In the genomic region with DNA sequence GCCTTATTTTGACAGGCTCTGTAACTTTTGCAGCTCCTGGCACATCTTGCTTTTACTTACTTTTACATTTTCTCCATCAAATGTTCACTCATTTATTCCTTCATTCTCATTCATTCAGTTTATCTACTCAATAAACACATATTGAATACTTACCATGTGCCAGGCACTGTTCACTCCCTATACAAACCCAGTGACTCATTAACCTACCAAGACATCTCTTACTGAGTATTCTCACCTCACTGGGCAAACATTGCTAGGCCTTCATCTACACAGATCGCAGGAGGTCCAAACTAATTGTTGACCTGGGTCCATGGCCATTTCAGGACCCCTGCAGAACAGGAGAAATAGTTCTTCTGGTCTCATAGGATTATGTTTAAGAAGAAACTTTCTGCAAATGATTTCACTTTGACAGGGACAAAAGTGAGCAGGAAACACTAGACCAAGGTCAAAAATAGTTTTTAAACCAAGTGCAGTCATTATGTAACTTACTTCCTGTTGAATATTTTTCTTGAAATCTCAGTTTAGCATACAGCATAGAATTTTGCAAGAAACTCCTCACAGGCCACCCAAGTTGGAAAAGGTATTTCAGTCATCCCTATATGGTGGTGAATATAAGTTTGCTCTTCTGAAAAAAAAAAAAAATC, we compare ENCODE assay signal across 17 cellular contexts. TPM values are rescaled to one million over a fixed set of nuclear protein-coding genes. Genes with fewer than 3 reads are reported as not detected.
DNase-seq lines count a peak whose midpoint lies in the region; ATAC-seq and TF ChIP-seq lines count a peak whose summit lies in the region.
"Had no signal": no experiment of that assay in that cellular context is flagged by ENCODE, and none has a peak within 500 bp of the region (broad histone marks: within the 10 kb centered on the region; RNA-seq: fewer than 3 reads in every experiment).

No MANE protein-coding gene starts in this region.

- no peaks in the 10 kb centered on the region for H3F3A ChIP-seq in SU-DHL-6 (ENCODE audit: insufficient read depth)

- H3K79me2 ChIP-seq in SU-DHL-6 (ENCODE audit: insufficient read depth, low read length): no peaks in the 10 kb centered on the region

- H3K9me3 Mint-ChIP-seq in activated naive CD8-positive, alpha-beta T cell treated with anti-CD3 and anti-CD28 coated beads, Interleukin-2, amount 10 ng/mL, durations not matched to agents 7 days and 5 days: no peaks in the 10 kb centered on the region
- no peaks in the 10 kb centered on the region for H3K9me3 Mint-ChIP-seq in activated naive CD8-positive, alpha-beta T cell treated with anti-CD3 and anti-CD28 coated beads for 36 hours
- H3K9me3 Mint-ChIP-seq in T-helper 2 cell treated with Interferon-gamma antibody and Interleukin-4, amounts not matched to agents 5 μg/mL and 100 μg/mL, for 36 hours: no peaks in the 10 kb centered on the region

- H3K27me3 ChIP-seq in SU-DHL-6 (ENCODE audit: low read length) (no peaks in the 10 kb centered on the region), thyroid gland (no peaks in the 10 kb centered on the region)

- H3K4me3 ChIP-seq in SU-DHL-6 (ENCODE audit: insufficient read depth, low read length, poor library complexity, severe bottlenecking) (no peak overlapping the region), thyroid gland (replicated peaks in 1 of 3) (no peak overlapping the region)
- H3K4me3 ChIP-seq: PC-9 had no signal

- no peaks in the 10 kb centered on the region for H3K4me1 ChIP-seq in thyroid gland

- H3K27ac ChIP-seq in SU-DHL-6 (ENCODE audit: low read depth, low read length) (no peak overlapping the region), thyroid gland (peak overlapping the region; percentile 39 to 50 (median 43))
- H3K27ac ChIP-seq: PC-9 had no signal

- H4K20me1 ChIP-seq in SU-DHL-6 (ENCODE audit: low read depth, low read length): no peaks in the 10 kb centered on the region

- TF ChIP-seq CTCF in SU-DHL-6 (IDR thresholded peaks at IDR 0.05; ENCODE audit: insufficient read depth, low read length, poor library complexity, severe bottlenecking): no peak
- TF ChIP-seq CTCF in thyroid gland (IDR thresholded peaks at IDR 0.05): no peak

- H3K4me2 ChIP-seq in SU-DHL-6 (ENCODE audit: low read depth, low read length, poor library complexity, severe bottlenecking): peak overlapping the region; percentile 8
- H3K4me2 ChIP-seq: PC-9 had no signal

- no peak overlapping the region for H3K4me3 Mint-ChIP-seq in activated naive CD8-positive, alpha-beta T cell treated with anti-CD3 and anti-CD28 coated beads, Interleukin-2, amount 10 ng/mL, durations not matched to agents 7 days and 5 days
- H3K4me3 Mint-ChIP-seq in activated naive CD8-positive, alpha-beta T cell treated with anti-CD3 and anti-CD28 coated beads for 36 hours: no peak overlapping the region
- H3K4me3 Mint-ChIP-seq in T-helper 2 cell treated with Interferon-gamma antibody and Interleukin-4, amounts not matched to agents 5 μg/mL and 100 μg/mL, for 36 hours: no peak overlapping the region

- no peaks in the 10 kb centered on the region for H3K27me3 Mint-ChIP-seq in activated naive CD8-positive, alpha-beta T cell treated with anti-CD3 and anti-CD28 coated beads, Interleukin-2, amount 10 ng/mL, durations not matched to agents 7 days and 5 days
- H3K27me3 Mint-ChIP-seq in activated naive CD8-positive, alpha-beta T cell treated with anti-CD3 and anti-CD28 coated beads for 36 hours: peaks cover 6% of the 10 kb centered on the region
- H3K27me3 Mint-ChIP-seq in T-helper 2 cell treated with Interferon-gamma antibody and Interleukin-4, amounts not matched to agents 5 μg/mL and 100 μg/mL, for 36 hours (ENCODE audit: low read depth): no peaks in the 10 kb centered on the region

- H3K9me3 ChIP-seq in SU-DHL-6 (ENCODE audit: insufficient read depth, low read length): no peaks in the 10 kb centered on the region
- H3K9me3 ChIP-seq in thyroid gland: no peaks in the 10 kb centered on the region

- H3K36me3 ChIP-seq in SU-DHL-6 (ENCODE audit: low read length) (no peaks in the 10 kb centered on the region), thyroid gland (peaks cover 5 to 25% of the 10 kb centered on the region in 2 donors)

- no peak overlapping the region for H3K9ac ChIP-seq in SU-DHL-6 (ENCODE audit: low read length)

- TF ChIP-seq POLR2A in thyroid gland (IDR thresholded peaks at IDR 0.05): no peak

- peak overlapping the region; percentile 55 for H3K27ac Mint-ChIP-seq in activated naive CD8-positive, alpha-beta T cell treated with anti-CD3 and anti-CD28 coated beads, Interleukin-2, amount 10 ng/mL, durations not matched to agents 7 days and 5 days
- H3K27ac Mint-ChIP-seq in activated naive CD8-positive, alpha-beta T cell treated with anti-CD3 and anti-CD28 coated beads for 36 hours: no peak overlapping the region
- H3K27ac Mint-ChIP-seq in T-helper 2 cell treated with Interferon-gamma antibody and Interleukin-4, amounts not matched to agents 5 μg/mL and 100 μg/mL, for 36 hours: no peak overlapping the region

- peaks cover 2% of the 10 kb centered on the region for H3K36me3 Mint-ChIP-seq in activated naive CD8-positive, alpha-beta T cell treated with anti-CD3 and anti-CD28 coated beads, Interleukin-2, amount 10 ng/mL, durations not matched to agents 7 days and 5 days
- H3K36me3 Mint-ChIP-seq in activated naive CD8-positive, alpha-beta T cell treated with anti-CD3 and anti-CD28 coated beads for 36 hours: peaks cover 1% of the 10 kb centered on the region
- H3K36me3 Mint-ChIP-seq in T-helper 2 cell treated with Interferon-gamma antibody and Interleukin-4, amounts not matched to agents 5 μg/mL and 100 μg/mL, for 36 hours (ENCODE audit: low read depth): peaks cover 11% of the 10 kb centered on the region

- no peaks in the 10 kb centered on the region for H3K9me2 ChIP-seq in SU-DHL-6 (replicated peaks; ENCODE audit: insufficient read depth, low read length)

- intact Hi-C loops in thyroid gland (cut with DNase I): no loop called here

- ATAC-seq in activated naive CD8-positive, alpha-beta T cell treated with anti-CD3 and anti-CD28 coated beads, Interleukin-2, amount 10 ng/mL, durations not matched to agents 7 days and 5 days (ENCODE audit: low read depth): no peak
- peak; percentile 43 for ATAC-seq in HG02642 (IDR thresholded peaks at IDR 0.05; ENCODE audit: poor library complexity, unreplicated experiment)

- peak overlapping the region; percentile 68 for H2AFZ ChIP-seq in SU-DHL-6 (ENCODE audit: low read depth, low read length, severe bottlenecking)
- H2AFZ ChIP-seq: PC-9 had no signal

- WGBS in thyroid gland, 2 donors: 100% methylated on average over 1 of the region's 1 CpG

- H3K4me1 Mint-ChIP-seq in activated naive CD8-positive, alpha-beta T cell treated with anti-CD3 and anti-CD28 coated beads, Interleukin-2, amount 10 ng/mL, durations not matched to agents 7 days and 5 days: peaks cover 10% of the 10 kb centered on the region
- H3K4me1 Mint-ChIP-seq in activated naive CD8-positive, alpha-beta T cell treated with anti-CD3 and anti-CD28 coated beads for 36 hours: peaks cover 10% of the 10 kb centered on the region
- H3K4me1 Mint-ChIP-seq in T-helper 2 cell treated with Interferon-gamma antibody and Interleukin-4, amounts not matched to agents 5 μg/mL and 100 μg/mL, for 36 hours (ENCODE audit: low read depth): peaks cover 10% of the 10 kb centered on the region

- no peak for DNase-seq in activated naive CD8-positive, alpha-beta T cell treated with anti-CD3 and anti-CD28 coated beads, Interleukin-2, amount 10 ng/mL, durations not matched to agents 7 days and 5 days
- no peak for DNase-seq in activated naive CD8-positive, alpha-beta T cell treated with anti-CD3 and anti-CD28 coated beads for 36 hours
- DNase-seq in thyroid gland (no peak), NCI-H128 (lab: John Stamatoyannopoulos, UW; ENCODE audit: unreplicated experiment) (no peak), ureter (ENCODE audit: low spot score) (no peak)
- DNase-seq in T-helper 2 cell treated with Interferon-gamma antibody and Interleukin-4, amounts not matched to agents 5 μg/mL and 100 μg/mL, for 36 hours (ENCODE audit: low spot score): no peak
- DNase-seq: activated CD4-positive, alpha-beta T cell treated with anti-CD3 and anti-CD28 coated beads, Interleukin-2, amount 50 U/mL, for 48 hours; activated naive CD4-positive, alpha-beta T cell; HCEC 1CT; mesendoderm; NCI-H1092 treated with DMSO at 0.1 percent for 48 hours; NCI-H446 treated with DMSO at 0.1 percent for 48 hours; PC-9; T-helper 2 cell; trophoblast cell had no signal

- POLR2A ChIA-PET in activated naive CD8-positive, alpha-beta T cell treated with anti-CD3 and anti-CD28 coated beads, Interleukin-2, amount 10 ng/mL, durations not matched to agents 7 days and 5 days (lab: Charles Lee): no interaction called here

RNA-seq across cellular contexts. Expression of gene SLC26A4, which starts 17.6 kb away (rescaled TPM):
- total RNA-seq in activated naive CD8-positive, alpha-beta T cell treated with anti-CD3 and anti-CD28 coated beads, Interleukin-2, amount 10 ng/mL, durations not matched to agents 7 days and 5 days: under 1 TPM; 0.17 to 0.97 TPM
- total RNA-seq in activated naive CD8-positive, alpha-beta T cell treated with anti-CD3 and anti-CD28 coated beads for 36 hours: 1 to 10 TPM in 1 of 2 experiments, under 1 TPM in 1; 0.82 to 1.2 TPM
- total RNA-seq in thyroid gland (100 to 1,000 TPM; 193 to 299 (median 254) TPM), ureter (1.4 TPM)

Comparison
In these comparisons a context has a peak if more than half of its experiments do, and no peak if none do; other contexts are left out.
1. RNA of gene SLC26A4, which starts 17.6 kb away (total RNA-seq): 193 to 299 TPM in thyroid gland; 1.4 TPM in ureter (single experiment), 0.82 to 1.2 TPM in activated naive CD8-positive, alpha-beta T cell treated with anti-CD3 and anti-CD28 coated beads for 36 hours and 0.17 to 0.97 TPM in activated naive CD8-positive, alpha-beta T cell treated with anti-CD3 and anti-CD28 coated beads, Interleukin-2, amount 10 ng/mL, durations not matched to agents 7 days and 5 days; every median in the first group is over 10 times any median in the second.